Comparison of ENCODE assay signal across 8 cellular contexts in genomic region chr4:138235419-138235952, GRCh38. TPM values are rescaled to one million over a fixed set of nuclear protein-coding genes. Genes with fewer than 3 reads are reported as not detected.
A peak's percentile ranks its signal among the peaks of the same experiment; 100 is the strongest.
DNase-seq lines count a peak whose midpoint lies in the region; ATAC-seq, FAIRE-seq and TF ChIP-seq lines count a peak whose summit lies in the region.

No MANE protein-coding gene starts in this region.

- POLR2A ChIA-PET in CD4-positive, alpha-beta memory T cell (lab: Charles Lee; ENCODE audit: partially characterized antibody) = no interaction called here

- H3K4me3 Mint-ChIP-seq in CD4-positive, alpha-beta memory T cell = no peak overlapping the region

- H3K4me1 Mint-ChIP-seq in CD4-positive, alpha-beta memory T cell = no peaks in the 10 kb centered on the region

- no peaks in the 10 kb centered on the region for H3K36me3 Mint-ChIP-seq in CD4-positive, alpha-beta memory T cell

- CTCF ChIA-PET in CD4-positive, alpha-beta memory T cell (lab: Charles Lee; ENCODE audit: partially characterized antibody) = no interaction called here

- H3K27me3 Mint-ChIP-seq in CD4-positive, alpha-beta memory T cell = no peaks in the 10 kb centered on the region

- H3K4me3 ChIP-seq in fibroblast of villous mesenchyme (ENCODE audit: low read depth, low read length) (no peak overlapping the region), right cardiac atrium (ENCODE audit: low read length) (no peak overlapping the region), psoas muscle (no peak overlapping the region)
- H3K4me3 ChIP-seq in CD4-positive, alpha-beta memory T cell (ENCODE audit: low read length in 2 of 2) = no peak overlapping the region

- 51% methylated on average over 1 of the region's 1 CpG for WGBS in right cardiac atrium
- 74 to 80% (median 76%) methylated on average over 1 of the region's 1 CpG for WGBS in psoas muscle, 3 donors

- peak; percentile 84 for FAIRE-seq in RCC 7860 (lab: Jason Lieb, UNC)

- DNase-seq in AG08395 (ENCODE audit: low spot score) (peak; percentile 66), RCC 7860 (ENCODE audit: low spot score) (peak; percentile 69), fibroblast of villous mesenchyme (ENCODE audit: low read depth) (peak; percentile 94), right cardiac atrium (no peak), psoas muscle (no peak), iPS-NIHi11 (ENCODE audit: low spot score) (no peak)
- DNase-seq in CD4-positive, alpha-beta memory T cell = no peak

- no peak overlapping the region for H3K27ac Mint-ChIP-seq in CD4-positive, alpha-beta memory T cell

- H3K4me1 ChIP-seq in right cardiac atrium (ENCODE audit: control insufficient read depth, insufficient read depth, low read length) (no peaks in the 10 kb centered on the region), psoas muscle (no peaks in the 10 kb centered on the region)
- no peaks in the 10 kb centered on the region for H3K4me1 ChIP-seq in CD4-positive, alpha-beta memory T cell (ENCODE audit: insufficient read depth, low read length)

- ATAC-seq in GM21526 (IDR thresholded peaks at IDR 0.05; ENCODE audit: low FRiP score, unreplicated experiment) (peak; percentile 45), right cardiac atrium (no peak), psoas muscle (no peak)

- H3K27ac ChIP-seq in right cardiac atrium (ENCODE audit: low read length) (no peak overlapping the region), psoas muscle (no peak overlapping the region)
- H3K27ac ChIP-seq in CD4-positive, alpha-beta memory T cell (ENCODE audit: low read depth, low read length) = no peak overlapping the region

- peaks cover 0 to 4% (median 0%) of the 10 kb centered on the region in 8 donors for H3K9me3 Mint-ChIP-seq in CD4-positive, alpha-beta memory T cell

- intact Hi-C loops in right cardiac atrium (cut with DNase I) = no loop called here
- intact Hi-C loops in psoas muscle (cut with DNase I) = no loop called here
- intact Hi-C loops in CD4-positive, alpha-beta memory T cell (cut with micrococcal nuclease) = no loop called here

- TF ChIP-seq CTCF in fibroblast of villous mesenchyme (IDR thresholded peaks at IDR 0.05; ENCODE audit: insufficient read depth, low read depth, low read length) = no peak
- TF ChIP-seq CTCF in psoas muscle (IDR thresholded peaks at IDR 0.05) = no peak

- H3K36me3 ChIP-seq in psoas muscle (ENCODE audit: insufficient read depth in 1 of 2, low read depth in 1 of 2) = no peaks in the 10 kb centered on the region
- H3K36me3 ChIP-seq in CD4-positive, alpha-beta memory T cell (ENCODE audit: insufficient read depth, low read length) = no peaks in the 10 kb centered on the region

- H3K9me3 ChIP-seq in right cardiac atrium (ENCODE audit: control insufficient read depth, low read length) (no peaks in the 10 kb centered on the region), psoas muscle (no peaks in the 10 kb centered on the region)
- no peaks in the 10 kb centered on the region for H3K9me3 ChIP-seq in CD4-positive, alpha-beta memory T cell (ENCODE audit: control insufficient read depth in 1 of 2, low read length in 2 of 2)

- H3K27me3 ChIP-seq in right cardiac atrium (ENCODE audit: control insufficient read depth, insufficient read depth) (no peaks in the 10 kb centered on the region), psoas muscle (ENCODE audit: insufficient read depth in 3 of 3, low read length in 2 of 3) (no peaks in the 10 kb centered on the region)
- H3K27me3 ChIP-seq in CD4-positive, alpha-beta memory T cell (ENCODE audit: insufficient read depth, low read length) = no peaks in the 10 kb centered on the region

RNA-seq across cellular contexts. Expression of gene SLC7A11, which starts 6.7 kb away (rescaled TPM):
- total RNA-seq in fibroblast of villous mesenchyme = 74.1 and 94.1 TPM in 2 replicates
- 1 to 10 TPM; 4.1 to 7.3 (median 6.7) TPM for total RNA-seq in right cardiac atrium
- polyA plus RNA-seq in right cardiac atrium = 2.1 TPM
- total RNA-seq in psoas muscle = under 1 TPM in 3 of 4 donors, not detected in 1; 0.14 to 0.52 (median 0.26) TPM
- under 1 TPM; 0.04 to 0.12 (median 0.08) TPM for polyA plus RNA-seq in psoas muscle
- under 1 TPM; 0.78 to 0.93 TPM for total RNA-seq in CD4-positive, alpha-beta memory T cell
- polyA plus RNA-seq in CD4-positive, alpha-beta memory T cell = not detected

Comparison
In these comparisons a context has a peak if more than half of its experiments do, and no peak if none do; other contexts are left out.
1. DNase-seq: peak in AG08395 (single experiment), RCC 7860 (single experiment) and fibroblast of villous mesenchyme (single experiment); none in right cardiac atrium (0 of 3), psoas muscle (0 of 2), CD4-positive, alpha-beta memory T cell (0 of 5) and iPS-NIHi11 (single experiment).